Comparison of ENCODE assay signal across 17 cellular contexts in the genomic region with DNA sequence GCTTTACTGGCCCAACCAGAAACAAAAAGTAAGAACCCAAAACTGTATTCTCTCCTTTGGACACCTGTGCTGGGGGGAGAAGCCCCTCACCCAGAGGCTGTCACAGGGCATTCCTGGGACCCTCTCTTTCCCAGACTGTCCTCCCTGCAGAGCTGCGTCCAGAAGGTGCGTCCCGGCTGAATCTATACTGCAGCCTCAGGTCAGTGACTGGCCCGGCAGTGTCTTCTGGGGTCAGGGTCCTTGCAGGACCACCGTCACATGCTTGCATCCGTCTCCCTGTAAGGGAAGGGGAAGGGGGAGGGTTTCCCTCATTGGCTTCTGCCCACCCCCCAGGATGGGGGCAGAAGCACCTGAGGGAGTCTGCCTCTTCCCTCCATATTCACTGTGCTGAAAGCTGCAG.
A peak's percentile ranks its signal among the peaks of the same experiment; 100 is the strongest.
DNase-seq lines count a peak whose midpoint lies in the region; ATAC-seq lines count a peak whose summit lies in the region.
"Had no signal": no experiment of that assay in that cellular context is flagged by ENCODE, and none has a peak within 500 bp of the region (broad histone marks: within the 10 kb centered on the region; RNA-seq: fewer than 3 reads in every experiment).

No MANE protein-coding gene starts in this region.

- POLR2A ChIA-PET in activated naive CD8-positive, alpha-beta T cell treated with anti-CD3 and anti-CD28 coated beads, Interleukin-2, amount 10 ng/mL, durations not matched to agents 7 days and 5 days (lab: Charles Lee) = no interaction called here
- POLR2A ChIA-PET in naive thymus-derived CD8-positive, alpha-beta T cell (lab: Charles Lee) = no interaction called here

- H3K36me3 Mint-ChIP-seq in activated naive CD8-positive, alpha-beta T cell treated with anti-CD3 and anti-CD28 coated beads, Interleukin-2, amount 10 ng/mL, durations not matched to agents 7 days and 5 days = peaks cover 12% of the 10 kb centered on the region
- H3K36me3 Mint-ChIP-seq in activated naive CD8-positive, alpha-beta T cell treated with anti-CD3 and anti-CD28 coated beads for 36 hours = peaks cover 7% of the 10 kb centered on the region
- H3K36me3 Mint-ChIP-seq in activated T-helper 17 cell treated with anti-CD3 and anti-CD28 coated beads, Interleukin-2, amount 50 U/mL, for 72 hours (ENCODE audit: low read depth) = no peaks in the 10 kb centered on the region
- peaks cover 0 to 2% (median 2%) of the 10 kb centered on the region in 3 donors for H3K36me3 Mint-ChIP-seq in naive thymus-derived CD8-positive, alpha-beta T cell

- H3K4me1 Mint-ChIP-seq in activated naive CD8-positive, alpha-beta T cell treated with anti-CD3 and anti-CD28 coated beads, Interleukin-2, amount 10 ng/mL, durations not matched to agents 7 days and 5 days = peaks cover 2% of the 10 kb centered on the region
- peaks cover 15% of the 10 kb centered on the region for H3K4me1 Mint-ChIP-seq in activated naive CD8-positive, alpha-beta T cell treated with anti-CD3 and anti-CD28 coated beads for 36 hours
- H3K4me1 Mint-ChIP-seq in activated T-helper 17 cell treated with anti-CD3 and anti-CD28 coated beads, Interleukin-2, amount 50 U/mL, for 72 hours = peaks cover 21% of the 10 kb centered on the region
- peaks cover 7 to 37% (median 32%) of the 10 kb centered on the region in 4 donors for H3K4me1 Mint-ChIP-seq in naive thymus-derived CD8-positive, alpha-beta T cell

- no peak overlapping the region for H3K4me3 Mint-ChIP-seq in activated naive CD8-positive, alpha-beta T cell treated with anti-CD3 and anti-CD28 coated beads, Interleukin-2, amount 10 ng/mL, durations not matched to agents 7 days and 5 days
- H3K4me3 Mint-ChIP-seq in activated naive CD8-positive, alpha-beta T cell treated with anti-CD3 and anti-CD28 coated beads for 36 hours = no peak overlapping the region
- no peak overlapping the region for H3K4me3 Mint-ChIP-seq in activated T-helper 17 cell treated with anti-CD3 and anti-CD28 coated beads, Interleukin-2, amount 50 U/mL, for 72 hours
- no peak overlapping the region for H3K4me3 Mint-ChIP-seq in naive thymus-derived CD8-positive, alpha-beta T cell

- peaks cover 15% of the 10 kb centered on the region for H3K9me3 Mint-ChIP-seq in activated naive CD8-positive, alpha-beta T cell treated with anti-CD3 and anti-CD28 coated beads, Interleukin-2, amount 10 ng/mL, durations not matched to agents 7 days and 5 days
- peaks cover 4% of the 10 kb centered on the region for H3K9me3 Mint-ChIP-seq in activated naive CD8-positive, alpha-beta T cell treated with anti-CD3 and anti-CD28 coated beads for 36 hours
- no peaks in the 10 kb centered on the region for H3K9me3 Mint-ChIP-seq in activated T-helper 17 cell treated with anti-CD3 and anti-CD28 coated beads, Interleukin-2, amount 50 U/mL, for 72 hours
- H3K9me3 Mint-ChIP-seq in naive thymus-derived CD8-positive, alpha-beta T cell = peaks cover 0 to 1% (median 0%) of the 10 kb centered on the region in 9 donors

- H3K27ac Mint-ChIP-seq in activated naive CD8-positive, alpha-beta T cell treated with anti-CD3 and anti-CD28 coated beads, Interleukin-2, amount 10 ng/mL, durations not matched to agents 7 days and 5 days = peak overlapping the region; percentile 74
- H3K27ac Mint-ChIP-seq in activated naive CD8-positive, alpha-beta T cell treated with anti-CD3 and anti-CD28 coated beads for 36 hours = no peak overlapping the region
- H3K27ac Mint-ChIP-seq in activated T-helper 17 cell treated with anti-CD3 and anti-CD28 coated beads, Interleukin-2, amount 50 U/mL, for 72 hours = peak overlapping the region; percentile 43
- peak overlapping the region in 7 of 10 donors; percentile 1 to 68 (median 41) for H3K27ac Mint-ChIP-seq in naive thymus-derived CD8-positive, alpha-beta T cell

- no peaks in the 10 kb centered on the region for H3K27me3 Mint-ChIP-seq in activated naive CD8-positive, alpha-beta T cell treated with anti-CD3 and anti-CD28 coated beads, Interleukin-2, amount 10 ng/mL, durations not matched to agents 7 days and 5 days
- H3K27me3 Mint-ChIP-seq in activated naive CD8-positive, alpha-beta T cell treated with anti-CD3 and anti-CD28 coated beads for 36 hours = no peaks in the 10 kb centered on the region
- H3K27me3 Mint-ChIP-seq in activated T-helper 17 cell treated with anti-CD3 and anti-CD28 coated beads, Interleukin-2, amount 50 U/mL, for 72 hours = no peaks in the 10 kb centered on the region
- H3K27me3 Mint-ChIP-seq in naive thymus-derived CD8-positive, alpha-beta T cell = no peaks in the 10 kb centered on the region

- no peak for ATAC-seq in activated naive CD8-positive, alpha-beta T cell treated with anti-CD3 and anti-CD28 coated beads, Interleukin-2, amount 10 ng/mL, durations not matched to agents 7 days and 5 days (ENCODE audit: low read depth)
- ATAC-seq in activated T-helper 17 cell treated with anti-CD3 and anti-CD28 coated beads, Interleukin-2, amount 50 U/mL, for 72 hours (replicated peaks) = no peak
- ATAC-seq in naive thymus-derived CD8-positive, alpha-beta T cell = no peak
- ATAC-seq in Right ventricle myocardium superior (ENCODE audit: poor library complexity) = no peak
- ATAC-seq: HepG2 had no signal

- intact Hi-C loops in Right ventricle myocardium superior (cut with DNase I) = no loop called here

- DNase-seq in activated naive CD8-positive, alpha-beta T cell treated with anti-CD3 and anti-CD28 coated beads, Interleukin-2, amount 10 ng/mL, durations not matched to agents 7 days and 5 days = no peak
- DNase-seq in activated naive CD8-positive, alpha-beta T cell treated with anti-CD3 and anti-CD28 coated beads for 36 hours = no peak
- no peak for DNase-seq in naive thymus-derived CD8-positive, alpha-beta T cell
- DNase-seq in Kasumi-1 (lab: John Stamatoyannopoulos, UW) (no peak), Right ventricle myocardium superior (no peak)
- no peak for DNase-seq in stimulated activated CD8-positive, alpha-beta memory T cell treated with anti-CD3 and anti-CD28 coated beads, Interleukin-4, amount 100 ng/mL, for 48 hours
- DNase-seq: ACHN, BE2C, COR-L47, DMS153, MV-4-11, NCI-H1436 treated with DMSO at 0.1 percent for 48 hours, NCI-H2081, NCI-H524, SHP77 had no signal
